In the genomic region with DNA sequence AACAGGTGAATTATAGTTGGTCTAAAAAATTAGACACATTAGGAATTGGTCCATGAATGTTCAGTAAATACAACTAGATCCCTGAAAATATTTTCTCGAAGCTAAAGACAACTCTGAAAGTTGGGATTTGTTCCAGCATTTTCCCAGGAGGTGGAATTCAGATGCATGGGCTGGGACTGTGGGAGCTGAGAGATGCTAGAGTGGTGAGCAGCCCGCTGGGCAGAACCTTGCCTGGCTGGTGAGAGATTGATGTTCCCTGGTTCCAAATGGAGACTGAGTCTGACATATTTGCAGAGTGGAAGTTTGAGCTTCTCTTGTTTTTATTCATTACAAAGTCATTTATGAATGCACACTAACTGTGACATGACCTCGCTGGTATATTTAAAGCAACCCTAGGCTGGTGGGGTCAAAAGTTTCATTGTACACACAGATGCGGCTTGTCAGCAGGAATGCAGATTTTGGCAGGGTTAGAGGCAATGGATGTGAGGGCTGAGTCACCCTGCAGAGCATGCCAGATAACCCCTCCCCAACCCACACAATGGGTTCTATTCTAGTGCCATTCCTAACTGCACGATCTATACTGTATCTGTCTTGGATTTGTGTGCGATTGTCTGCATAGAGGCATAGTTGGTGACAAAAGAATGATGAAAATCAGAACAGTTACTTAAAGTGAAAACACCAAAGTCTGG, we compare ENCODE assay signal across 11 cellular contexts. TPM values are rescaled to one million over a fixed set of nuclear protein-coding genes. Genes with fewer than 3 reads are reported as not detected.
A peak's percentile ranks its signal among the peaks of the same experiment; 100 is the strongest.
DNase-seq lines count a peak whose midpoint lies in the region; ATAC-seq and TF ChIP-seq lines count a peak whose summit lies in the region.
"Had no signal": no experiment of that assay in that cellular context is flagged by ENCODE, and none has a peak within 500 bp of the region (broad histone marks: within the 10 kb centered on the region; RNA-seq: fewer than 3 reads in every experiment).

No MANE protein-coding gene starts in this region.

- H3K4me1 ChIP-seq in SJCRH30 (peaks cover 14% of the 10 kb centered on the region), tibial artery (peaks cover 0 to 10% (median 5%) of the 10 kb centered on the region in 4 donors)

- H3K36me3 ChIP-seq in SJCRH30 (no peaks in the 10 kb centered on the region), tibial artery (no peaks in the 10 kb centered on the region)

- no peaks in the 10 kb centered on the region for H3K27me3 ChIP-seq in SJCRH30
- no peaks in the 10 kb centered on the region for H3K27me3 ChIP-seq in tibial artery

- no peak for ATAC-seq in GM18909 (IDR thresholded peaks at IDR 0.05; ENCODE audit: poor library complexity, unreplicated experiment)
- ATAC-seq in GM21528 (IDR thresholded peaks at IDR 0.05; ENCODE audit: low FRiP score, unreplicated experiment): no peak
- no peak for ATAC-seq in HG02763 (IDR thresholded peaks at IDR 0.05; ENCODE audit: unreplicated experiment)

- DNase-seq in GM03348 (ENCODE audit: low spot score) (peak; percentile 79), SJCRH30 (peak; percentile 85 to 89), fibroblast of mammary gland (ENCODE audit: low read depth) (peak; percentile 82), nucleus accumbens (lab: John Stamatoyannopoulos, UW) (peak in 40 of 56 donors; percentile 5 to 84 (median 37)), tibial artery (no peak)
- DNase-seq: activated CD4-positive, alpha-beta memory T cell treated with anti-CD3 and anti-CD28 coated beads, Interleukin-2, amount 10 ng/mL, durations not matched to agents 7 days and 5 days; DMS79 treated with DMSO at 0.1 percent for 48 hours; NCI-H526 treated with DMSO at 0.1 percent for 48 hours had no signal

- no peaks in the 10 kb centered on the region for H3K9me3 ChIP-seq in SJCRH30 (replicated peaks)
- no peaks in the 10 kb centered on the region for H3K9me3 ChIP-seq in tibial artery

- peak overlapping the region; percentile 34 for H3K27ac ChIP-seq in SJCRH30
- no peak overlapping the region for H3K27ac ChIP-seq in tibial artery

- intact Hi-C loops in tibial artery (cut with DNase I; ENCODE audit: low total_unique reads): no loop called here

- TF ChIP-seq CTCF in fibroblast of mammary gland (conservative IDR thresholded peaks at IDR 0.05; ENCODE audit: control insufficient read depth, insufficient read depth, low read depth, low read length) (no peak), tibial artery (IDR thresholded peaks at IDR 0.05) (no peak)

- no peak overlapping the region for H3K4me3 ChIP-seq in SJCRH30
- no peak overlapping the region for H3K4me3 ChIP-seq in fibroblast of mammary gland (ENCODE audit: control insufficient read depth, low read depth, low read length)
- no peak overlapping the region for H3K4me3 ChIP-seq in tibial artery

RNA-seq across cellular contexts. Expression of a gene that starts 23.5 kb away (rescaled TPM):
- total RNA-seq in SJCRH30 (2014; rRNA removed; shearing (Covaris generic)): 0.13 and 0.14 TPM in 2 replicates

Comparison
In these comparisons a context has a peak if more than half of its experiments do, and no peak if none do; other contexts are left out.
1. DNase-seq: peak in GM03348 (single experiment), SJCRH30 (2 of 2), fibroblast of mammary gland (single experiment) and nucleus accumbens (40 of 56); none in tibial artery (0 of 2).